10 cellular contexts compared by ENCODE assay signal in genomic region chr4:26131711-26132110, GRCh38.
DNase-seq lines count a peak whose midpoint lies in the region; ATAC-seq lines count a peak whose summit lies in the region.
"Had no signal": no experiment of that assay in that cellular context is flagged by ENCODE, and none has a peak within 500 bp of the region (broad histone marks: within the 10 kb centered on the region; RNA-seq: fewer than 3 reads in every experiment).

No MANE protein-coding gene starts in this region.

- ATAC-seq in GM18498 (IDR thresholded peaks at IDR 0.05; ENCODE audit: unreplicated experiment) (peak; percentile 74), GM21390 (IDR thresholded peaks at IDR 0.05; ENCODE audit: unreplicated experiment) (peak; percentile 46), HG03442 (IDR thresholded peaks at IDR 0.05; ENCODE audit: unreplicated experiment) (peak; percentile 66), esophagus mucosa (no peak)

- peak; percentile 57 for DNase-seq in central memory CD4-positive, alpha-beta T cell
- DNase-seq in globus pallidus (ENCODE audit: low spot score), result no peak
- DNase-seq in COLO829 (ENCODE audit: low spot score), result no peak
- no peak for DNase-seq in GM03348 (ENCODE audit: low spot score)
- DNase-seq: HFFc6, T1000 had no signal
